18 cellular contexts compared by ENCODE assay signal in genomic region chr6:81735756-81736380, GRCh38.
"Had no signal": no experiment of that assay in that cellular context is flagged by ENCODE, and none has a peak within 500 bp of the region (broad histone marks: within the 10 kb centered on the region; RNA-seq: fewer than 3 reads in every experiment).

No MANE protein-coding gene starts in this region.

- H3K9me3 Mint-ChIP-seq: activated CD4-positive, alpha-beta T cell treated with anti-CD3 and anti-CD28 coated beads, Interleukin-2, amount 10 ng/mL, durations not matched to agents 7 days and 5 days; activated T-helper 17 cell treated with anti-CD3 and anti-CD28 coated beads, Interleukin-2, amount 50 U/mL, for 72 hours; immature natural killer cell; nephron; type B pancreatic cell had no signal

- H3K4me3 Mint-ChIP-seq: activated CD4-positive, alpha-beta T cell treated with anti-CD3 and anti-CD28 coated beads, Interleukin-2, amount 10 ng/mL, durations not matched to agents 7 days and 5 days; activated T-helper 17 cell treated with anti-CD3 and anti-CD28 coated beads, Interleukin-2, amount 50 U/mL, for 72 hours; immature natural killer cell; nephron; type B pancreatic cell had no signal

- ATAC-seq: activated T-helper 17 cell treated with anti-CD3 and anti-CD28 coated beads, Interleukin-2, amount 50 U/mL, for 72 hours; right cardiac atrium; stimulated activated naive CD8-positive, alpha-beta T cell treated with anti-CD3 and anti-CD28 coated beads, Interleukin-15, Interleukin-2, amounts not matched to agents 100 U/mL and 50 U/mL, for 24 hours had no signal

- H3K27me3 ChIP-seq: esophagus squamous epithelium had no signal

- H3K4me1 Mint-ChIP-seq: activated CD4-positive, alpha-beta T cell treated with anti-CD3 and anti-CD28 coated beads, Interleukin-2, amount 10 ng/mL, durations not matched to agents 7 days and 5 days; activated T-helper 17 cell treated with anti-CD3 and anti-CD28 coated beads, Interleukin-2, amount 50 U/mL, for 72 hours; immature natural killer cell; nephron had no signal

- DNase-seq: activated CD4-positive, alpha-beta T cell treated with anti-CD3 and anti-CD28 coated beads, Interleukin-2, amount 10 ng/mL, durations not matched to agents 7 days and 5 days; activated naive CD4-positive, alpha-beta T cell treated with Interleukin-2 at 50 U/mL for 16 hours; aorta; esophagus squamous epithelium; head of caudate nucleus; immature natural killer cell; occipital lobe; right cardiac atrium; stimulated activated CD4-positive, alpha-beta T cell treated with anti-CD3 and anti-CD28 coated beads, Interleukin-4, amount 100 ng/mL, for 4 hours; stimulated activated naive CD8-positive, alpha-beta T cell treated with anti-CD3 and anti-CD28 coated beads, Interleukin-15, Interleukin-2, amounts not matched to agents 100 U/mL and 50 U/mL, for 24 hours had no signal

- H3K27me3 Mint-ChIP-seq: activated CD4-positive, alpha-beta T cell treated with anti-CD3 and anti-CD28 coated beads, Interleukin-2, amount 10 ng/mL, durations not matched to agents 7 days and 5 days; activated T-helper 17 cell treated with anti-CD3 and anti-CD28 coated beads, Interleukin-2, amount 50 U/mL, for 72 hours; progenitor cell of endocrine pancreas; type B pancreatic cell had no signal

- H3K4me3 ChIP-seq: esophagus squamous epithelium, smooth muscle cell had no signal

- H3K4me1 ChIP-seq: esophagus squamous epithelium had no signal

- FAIRE-seq: colon, endometrium, frontal cortex had no signal

- H3K36me3 ChIP-seq: esophagus squamous epithelium had no signal

- H3K27ac ChIP-seq: esophagus squamous epithelium had no signal

- H3K27ac Mint-ChIP-seq: activated CD4-positive, alpha-beta T cell treated with anti-CD3 and anti-CD28 coated beads, Interleukin-2, amount 10 ng/mL, durations not matched to agents 7 days and 5 days; activated T-helper 17 cell treated with anti-CD3 and anti-CD28 coated beads, Interleukin-2, amount 50 U/mL, for 72 hours; immature natural killer cell; nephron; progenitor cell of endocrine pancreas; type B pancreatic cell had no signal
